ENCODE assay signal across 25 cellular contexts in the genomic region with DNA sequence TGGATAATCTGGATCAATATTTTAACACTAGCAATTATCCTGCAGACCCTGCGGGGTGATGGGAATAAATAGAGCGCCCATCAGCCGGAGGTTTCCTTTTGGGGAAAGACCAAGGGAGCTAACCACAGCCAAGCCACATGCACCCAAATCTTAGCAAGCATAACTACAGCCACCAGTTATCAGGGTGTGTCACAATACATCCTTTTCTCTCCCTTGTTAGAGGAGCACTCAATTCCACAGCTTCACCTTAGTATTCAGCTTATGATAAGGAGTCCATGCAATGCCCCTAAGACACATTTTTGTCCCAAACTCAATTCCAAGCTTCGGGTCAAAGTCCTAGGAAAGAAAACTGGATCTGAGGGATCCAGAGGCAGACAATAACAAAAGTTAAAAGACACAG.
"Had no signal": no experiment of that assay in that cellular context is flagged by ENCODE, and none has a peak within 500 bp of the region (broad histone marks: within the 10 kb centered on the region; RNA-seq: fewer than 3 reads in every experiment).

No MANE protein-coding gene starts in this region.

- H3K9me3 ChIP-seq: MG63, SJCRH30 had no signal

- H3K27me3 ChIP-seq: MG63, SJCRH30 had no signal

- H3K27ac ChIP-seq: HL-60, SJCRH30 had no signal

- ATAC-seq: Panc1, PC-3, Right ventricle myocardium inferior, SK-N-SH treated with all-trans-retinoic acid at 6 μM for 48 hours had no signal

- H3K4me3 ChIP-seq: MG63, SJCRH30 had no signal

- DNase-seq: Karpas-422, KG1, MG63, NCI-H1092, NCI-H1105 treated with DMSO at 0.1 percent for 48 hours, NCI-H1417 treated with DMSO at 0.1 percent for 48 hours, NCI-H146, NCI-H1694 treated with DMSO at 0.1 percent for 48 hours, NCI-H2029, NCI-H2081 treated with DMSO at 0.1 percent for 48 hours, NCI-H2171, NCI-H226, NCI-H446, NCI-H510A, NCI-H524 treated with DMSO at 0.1 percent for 48 hours, NCI-H69, NCI-H774, PC-3, SHP77 treated with DMSO at 0.1 percent for 48 hours, SJCRH30, T-helper 1 cell had no signal
